In the genomic region with DNA sequence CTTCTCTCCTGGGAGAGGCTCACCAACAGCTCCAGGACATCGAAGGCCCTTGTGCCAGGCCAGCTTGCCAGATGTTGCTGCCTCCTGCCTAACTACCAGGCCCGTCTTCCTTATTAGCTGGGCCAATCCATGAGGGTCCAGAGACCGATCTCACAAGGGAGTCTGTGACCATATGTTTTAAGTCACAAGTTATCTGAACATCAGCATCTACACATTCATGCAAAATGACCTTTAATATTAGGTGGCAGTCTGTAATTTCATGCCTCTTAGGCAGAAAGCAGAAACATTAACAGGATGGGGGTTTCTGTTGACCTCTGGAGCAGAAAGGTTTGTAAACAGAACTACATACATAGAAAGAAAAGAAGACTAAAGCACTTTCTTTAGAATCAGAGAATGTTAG, we compare ENCODE assay signal across 20 cellular contexts.
"Had no signal": no experiment of that assay in that cellular context is flagged by ENCODE, and none has a peak within 500 bp of the region (broad histone marks: within the 10 kb centered on the region; RNA-seq: fewer than 3 reads in every experiment).

No MANE protein-coding gene starts in this region.

- H3K27ac Mint-ChIP-seq: activated naive CD4-positive, alpha-beta T cell treated with anti-CD3 and anti-CD28 coated beads for 36 hours; activated T-helper 17 cell treated with anti-CD3 and anti-CD28 coated beads, Interleukin-2, amount 50 U/mL, for 72 hours had no signal

- H3K9me3 Mint-ChIP-seq: activated naive CD4-positive, alpha-beta T cell treated with anti-CD3 and anti-CD28 coated beads for 36 hours; activated T-helper 17 cell treated with anti-CD3 and anti-CD28 coated beads, Interleukin-2, amount 50 U/mL, for 72 hours; nephron progenitor cell had no signal

- ATAC-seq: activated T-helper 17 cell treated with anti-CD3 and anti-CD28 coated beads, Interleukin-2, amount 50 U/mL, for 72 hours; left ventricle myocardium superior; psoas muscle; sciatic nerve had no signal

- H3K4me1 Mint-ChIP-seq: activated T-helper 17 cell treated with anti-CD3 and anti-CD28 coated beads, Interleukin-2, amount 50 U/mL, for 72 hours had no signal

- H3K27ac ChIP-seq: psoas muscle, tibial artery, uterus, VCaP had no signal

- H3K4me3 Mint-ChIP-seq: activated naive CD4-positive, alpha-beta T cell treated with anti-CD3 and anti-CD28 coated beads for 36 hours; activated T-helper 17 cell treated with anti-CD3 and anti-CD28 coated beads, Interleukin-2, amount 50 U/mL, for 72 hours; nephron progenitor cell had no signal

- H3K27me3 ChIP-seq: tibial artery, uterus had no signal

- H3K9me3 ChIP-seq: psoas muscle, tibial artery, uterus had no signal

- H3K4me3 ChIP-seq: psoas muscle, tibial artery, uterus had no signal

- H3K36me3 ChIP-seq: uterus had no signal

- DNase-seq: activated CD4-positive, alpha-beta T cell treated with anti-CD3 and anti-CD28 coated beads for 1 hour; activated CD4-positive, alpha-beta T cell treated with anti-CD3 and anti-CD28 coated beads, Interleukin-2, amount 50 U/mL, for 4 hours; activated naive CD4-positive, alpha-beta T cell treated with anti-CD3 and anti-CD28 coated beads for 36 hours; central memory CD4-positive, alpha-beta T cell; cortex of kidney; effector memory CD4-positive, alpha-beta T cell; foreskin fibroblast; hypothalamus; left ventricle myocardium superior; mesendoderm; nephron progenitor cell; psoas muscle; stimulated activated CD4-positive, alpha-beta T cell treated with anti-CD3 and anti-CD28 coated beads, Interleukin-1b, Interleukin-23, amount 100 ng/mL, for 48 hours; T-helper 1 cell; T1000; tibial artery; uterus had no signal

- H3K4me1 ChIP-seq: psoas muscle, tibial artery, uterus had no signal
